10 cellular contexts compared by ENCODE assay signal in the genomic region with DNA sequence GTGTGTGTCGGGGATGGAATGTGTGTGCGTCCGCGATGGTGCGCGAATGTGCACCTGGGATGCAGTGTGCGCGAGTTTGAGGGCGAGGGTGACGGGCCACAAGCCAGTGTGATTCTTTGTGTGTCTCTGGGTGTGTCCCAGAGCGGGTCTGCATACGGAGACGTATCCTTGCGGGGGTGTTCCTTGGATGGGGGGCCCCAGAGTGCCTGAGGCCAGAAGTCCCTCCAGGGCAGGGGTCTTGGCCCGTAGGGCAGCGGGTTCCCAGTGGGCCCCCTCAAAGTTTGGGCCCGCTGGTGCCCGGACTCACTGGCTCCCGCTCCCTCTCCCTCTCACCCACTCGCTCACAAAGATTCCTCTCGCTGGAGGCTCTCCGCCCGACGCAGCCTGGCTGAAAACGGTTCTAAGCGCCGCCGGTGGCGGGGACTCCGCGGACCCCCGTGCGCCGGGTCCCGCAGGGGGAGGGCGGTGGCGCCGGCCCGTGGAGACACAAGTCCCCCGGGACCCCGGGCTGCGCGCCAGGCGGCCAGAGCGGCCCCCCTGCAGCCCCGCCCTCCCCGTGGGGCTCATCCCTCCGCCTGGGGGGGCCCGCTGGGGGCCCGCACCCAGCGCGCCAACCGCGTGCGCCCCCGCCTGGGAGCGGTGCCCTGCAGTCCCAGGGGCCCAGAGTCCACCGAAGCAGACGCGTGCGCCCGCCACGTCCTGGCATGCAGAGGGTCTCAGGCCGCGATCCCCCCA. TPM values are rescaled to one million over a fixed set of nuclear protein-coding genes. Genes with fewer than 3 reads are reported as not detected.
DNase-seq lines count a peak whose midpoint lies in the region; ATAC-seq and TF ChIP-seq lines count a peak whose summit lies in the region.
"Had no signal": no experiment of that assay in that cellular context is flagged by ENCODE, and none has a peak within 500 bp of the region (broad histone marks: within the 10 kb centered on the region; RNA-seq: fewer than 3 reads in every experiment).

No MANE protein-coding gene starts in this region.

- peak overlapping the region; percentile 92 for H3K9ac ChIP-seq in adipocyte (ENCODE audit: low read length)

- ATAC-seq in natural killer cell: no peak
- ATAC-seq in GM21529 (IDR thresholded peaks at IDR 0.05; ENCODE audit: unreplicated experiment): no peak
- ATAC-seq: mucosa of descending colon had no signal

- H3K36me3 ChIP-seq in adipocyte (ENCODE audit: control insufficient read depth, insufficient read depth, low read length, severe bottlenecking) (peaks cover 17% of the 10 kb centered on the region), tibial nerve (no peaks in the 10 kb centered on the region)

- peak overlapping the region; percentile 88 for H3K4me3 ChIP-seq in adipocyte (ENCODE audit: low read length)
- H3K4me3 ChIP-seq in lower leg skin (ENCODE audit: low read depth, poor library complexity, severe bottlenecking): peak overlapping the region; percentile 11
- peak overlapping the region in 3 of 4 donors; percentile 0 to 49 (median 25) for H3K4me3 ChIP-seq in tibial nerve
- H3K4me3 ChIP-seq: mucosa of descending colon had no signal

- H3K27ac Mint-ChIP-seq in activated naive CD4-positive, alpha-beta T cell treated with anti-CD3 and anti-CD28 coated beads, Interleukin-2, amount 50 U/mL, for 24 hours: peak overlapping the region; percentile 67
- H3K27ac Mint-ChIP-seq in activated naive CD4-positive, alpha-beta T cell treated with anti-CD3 and anti-CD28 coated beads for 36 hours: no peak overlapping the region
- no peak overlapping the region for H3K27ac Mint-ChIP-seq in natural killer cell

- H3K9me3 ChIP-seq in adipocyte (ENCODE audit: control insufficient read depth, low read length) (no peaks in the 10 kb centered on the region), tibial nerve (no peaks in the 10 kb centered on the region)
- H3K9me3 ChIP-seq: mucosa of descending colon had no signal

- no peaks in the 10 kb centered on the region for H3K36me3 Mint-ChIP-seq in activated naive CD4-positive, alpha-beta T cell treated with anti-CD3 and anti-CD28 coated beads, Interleukin-2, amount 50 U/mL, for 24 hours
- H3K36me3 Mint-ChIP-seq in activated naive CD4-positive, alpha-beta T cell treated with anti-CD3 and anti-CD28 coated beads for 36 hours (ENCODE audit: low read depth): no peaks in the 10 kb centered on the region
- no peaks in the 10 kb centered on the region for H3K36me3 Mint-ChIP-seq in natural killer cell

- peaks cover 21% of the 10 kb centered on the region for H3K4me1 ChIP-seq in adipocyte (ENCODE audit: control insufficient read depth, insufficient read depth, low read length)
- H3K4me1 ChIP-seq in tibial nerve: peaks cover 2 to 53% (median 17%) of the 10 kb centered on the region in 4 donors

- H3K4me1 Mint-ChIP-seq in activated naive CD4-positive, alpha-beta T cell treated with anti-CD3 and anti-CD28 coated beads, Interleukin-2, amount 50 U/mL, for 24 hours: peaks cover 14% of the 10 kb centered on the region
- H3K4me1 Mint-ChIP-seq in activated naive CD4-positive, alpha-beta T cell treated with anti-CD3 and anti-CD28 coated beads for 36 hours (ENCODE audit: low read depth): peaks cover 9% of the 10 kb centered on the region
- peaks cover 4 to 16% of the 10 kb centered on the region in 2 donors for H3K4me1 Mint-ChIP-seq in natural killer cell

- peak overlapping the region; percentile 72 for H3K4me3 Mint-ChIP-seq in activated naive CD4-positive, alpha-beta T cell treated with anti-CD3 and anti-CD28 coated beads, Interleukin-2, amount 50 U/mL, for 24 hours
- H3K4me3 Mint-ChIP-seq in activated naive CD4-positive, alpha-beta T cell treated with anti-CD3 and anti-CD28 coated beads for 36 hours: no peak overlapping the region
- H3K4me3 Mint-ChIP-seq in natural killer cell: no peak overlapping the region

- no peak for TF ChIP-seq EP300 in tibial nerve (IDR thresholded peaks at IDR 0.05)

- peaks cover 36% of the 10 kb centered on the region for H3K27me3 Mint-ChIP-seq in activated naive CD4-positive, alpha-beta T cell treated with anti-CD3 and anti-CD28 coated beads, Interleukin-2, amount 50 U/mL, for 24 hours
- H3K27me3 Mint-ChIP-seq in activated naive CD4-positive, alpha-beta T cell treated with anti-CD3 and anti-CD28 coated beads for 36 hours (ENCODE audit: low read depth): peaks cover 63% of the 10 kb centered on the region
- H3K27me3 Mint-ChIP-seq in natural killer cell (ENCODE audit: low read depth in 2 of 2): peaks cover 39 to 54% of the 10 kb centered on the region in 2 donors

- CTCF ChIA-PET in activated naive CD4-positive, alpha-beta T cell treated with anti-CD3 and anti-CD28 coated beads for 36 hours (lab: Charles Lee): no interaction called here

- 1 to 4% methylated on average over 25 to 51 of the region's 65 CpGs for WGBS in lower leg skin, 2 donors
- 2 to 23% methylated on average over 23 to 30 of the region's 65 CpGs for WGBS in tibial nerve, 2 donors

- H3K27me3 ChIP-seq in adipocyte (replicated peaks; ENCODE audit: control insufficient read depth, insufficient read depth, low read length): no peaks in the 10 kb centered on the region
- peaks cover 3 to 81% of the 10 kb centered on the region in 2 donors for H3K27me3 ChIP-seq in tibial nerve

- DNase-seq in activated naive CD4-positive, alpha-beta T cell treated with anti-CD3 and anti-CD28 coated beads for 36 hours: no peak
- DNase-seq in adipocyte (ENCODE audit: low read depth) (no peak), lower leg skin (ENCODE audit: low spot score in 2 of 2) (no peak), tibial nerve (ENCODE audit: low spot score in 2 of 2) (no peak), natural killer cell (no peak), islet precursor cell (no peak)
- DNase-seq: activated CD4-positive, alpha-beta T cell treated with anti-CD3 and anti-CD28 coated beads for 4 hours; mucosa of descending colon had no signal

- no peaks in the 10 kb centered on the region for H3K9me3 Mint-ChIP-seq in activated naive CD4-positive, alpha-beta T cell treated with anti-CD3 and anti-CD28 coated beads, Interleukin-2, amount 50 U/mL, for 24 hours
- H3K9me3 Mint-ChIP-seq in activated naive CD4-positive, alpha-beta T cell treated with anti-CD3 and anti-CD28 coated beads for 36 hours: no peaks in the 10 kb centered on the region
- no peaks in the 10 kb centered on the region for H3K9me3 Mint-ChIP-seq in natural killer cell

- H3K27ac ChIP-seq in tibial nerve: peak overlapping the region in 1 of 4 donors; percentile 31

- no peak for TF ChIP-seq CTCF in lower leg skin (IDR thresholded peaks at IDR 0.05)
- no peak for TF ChIP-seq CTCF in tibial nerve (IDR thresholded peaks at IDR 0.05)
- no peak for TF ChIP-seq CTCF in natural killer cell (IDR thresholded peaks at IDR 0.05)

- TF ChIP-seq POLR2A in lower leg skin (IDR thresholded peaks at IDR 0.05) (no peak), tibial nerve (IDR thresholded peaks at IDR 0.05) (no peak)

- intact Hi-C loops in activated naive CD4-positive, alpha-beta T cell treated with anti-CD3 and anti-CD28 coated beads for 36 hours (cut with micrococcal nuclease): no loop called here
- intact Hi-C loops in lower leg skin (cut with DNase I; ENCODE audit: low total_unique reads) (no loop called here), natural killer cell (cut with micrococcal nuclease) (no loop called here)

RNA-seq across cellular contexts. Expression of gene CRLF1, which starts 0.9 kb away (rescaled TPM):
- total RNA-seq in activated naive CD4-positive, alpha-beta T cell treated with anti-CD3 and anti-CD28 coated beads for 36 hours: not detected
- total RNA-seq in lower leg skin: 10 to 100 TPM; 27.7 to 90.8 (median 40.1) TPM
- total RNA-seq in tibial nerve: 100 to 1,000 TPM in 1 of 4 donors, 10 to 100 TPM in 3; 27.4 to 115 (median 43.6) TPM
- not detected for total RNA-seq in natural killer cell

RNA-seq across cellular contexts. Expression of gene TMEM59L, which starts 7.0 kb away (rescaled TPM):
- under 1 TPM; 0.21 to 0.40 TPM for total RNA-seq in activated naive CD4-positive, alpha-beta T cell treated with anti-CD3 and anti-CD28 coated beads for 36 hours
- total RNA-seq in lower leg skin (under 1 TPM in 3 of 4 donors, not detected in 1; 0.46 to 0.63 (median 0.52) TPM), tibial nerve (10 to 100 TPM in 1 of 4 donors, 1 to 10 TPM in 2, not detected in 1; 3.1 to 12.6 (median 4.2) TPM), natural killer cell (not detected)

RNA-seq across cellular contexts. Expression of gene REX1BD, which starts 17.1 kb away (rescaled TPM):
- total RNA-seq in activated naive CD4-positive, alpha-beta T cell treated with anti-CD3 and anti-CD28 coated beads for 36 hours: 10 to 100 TPM; 62.9 to 68.5 TPM
- 100 to 1,000 TPM in 3 of 4 donors, 10 to 100 TPM in 1; 91.8 to 119 (median 107) TPM for total RNA-seq in lower leg skin
- total RNA-seq in tibial nerve: 100 to 1,000 TPM; 186 to 226 (median 210) TPM
- total RNA-seq in natural killer cell: 10 to 100 TPM; 80.6 to 86.9 (median 85.3) TPM

RNA-seq across cellular contexts. Expression of gene KLHL26, which starts 31.1 kb away (rescaled TPM):
- 10 to 100 TPM in 1 of 2 experiments, 1 to 10 TPM in 1; 8.9 to 12.0 TPM for total RNA-seq in activated naive CD4-positive, alpha-beta T cell treated with anti-CD3 and anti-CD28 coated beads for 36 hours
- total RNA-seq in lower leg skin (10 to 100 TPM in 3 of 4 donors, 1 to 10 TPM in 1; 7.9 to 23.2 (median 18.2) TPM), tibial nerve (10 to 100 TPM; 12.9 to 38.4 (median 15.1) TPM), natural killer cell (10 to 100 TPM in 1 of 3 donors, 1 to 10 TPM in 2; 8.0 to 11.5 (median 9.6) TPM)

RNA-seq across cellular contexts. Expression of gene UBA52, which starts 34.1 kb away (rescaled TPM):
- 1,000 to 10,000 TPM; 1,997 to 2,122 TPM for total RNA-seq in activated naive CD4-positive, alpha-beta T cell treated with anti-CD3 and anti-CD28 coated beads for 36 hours
- total RNA-seq in lower leg skin (1,000 to 10,000 TPM in 1 of 4 donors, 100 to 1,000 TPM in 3; 625 to 1,001 (median 848) TPM), tibial nerve (100 to 1,000 TPM; 504 to 826 (median 521) TPM), natural killer cell (1,000 to 10,000 TPM; 1,016 to 1,271 (median 1,271) TPM)

Comparison
In these comparisons a context has a peak if more than half of its experiments do, and no peak if none do; other contexts are left out.
1. H3K4me3 ChIP-seq: peak in every context shown above with its lines; median percentile 88 in adipocyte; 25 in tibial nerve; 11 in lower leg skin.
2. RNA of gene CRLF1, which starts 0.9 kb away (total RNA-seq): 27.7 to 90.8 TPM in lower leg skin and 27.4 to 115 TPM in tibial nerve; not detected in activated naive CD4-positive, alpha-beta T cell treated with anti-CD3 and anti-CD28 coated beads for 36 hours and not detected in natural killer cell; every median in the first group is over 10 times any median in the second.